In genomic region chr19:49855277-49855675, GRCh38 we compare ENCODE assay signal across 1 cellular context.
TF ChIP-seq lines count a peak whose summit lies in the region.

No MANE protein-coding gene starts in this region.

TF ChIP-seq in IMR-90, 13 proteins besides CTCF, POLR2A, EP300 and RAD21:
- TF ChIP-seq NFE2L2 (IDR thresholded peaks at IDR 0.05; ENCODE audit: low read depth, low read length) = no peak
- TF ChIP-seq MXI1 (IDR thresholded peaks at IDR 0.05; ENCODE audit: borderline replicate concordance, low read depth, low read length) = no peak
- no peak for TF ChIP-seq RFX5 (IDR thresholded peaks at IDR 0.05; ENCODE audit: low read depth, low read length)
- no peak for TF ChIP-seq CHD1 (IDR thresholded peaks at IDR 0.05; ENCODE audit: low read depth, low read length)
- TF ChIP-seq MAZ (IDR thresholded peaks at IDR 0.05; ENCODE audit: borderline replicate concordance, low read depth, low read length) = no peak
- no peak for TF ChIP-seq CEBPB (IDR thresholded peaks at IDR 0.05; ENCODE audit: low read depth, low read length)
- no peak for TF ChIP-seq FOS (IDR thresholded peaks at IDR 0.05; ENCODE audit: low read depth, low read length)
- TF ChIP-seq BHLHE40 (IDR thresholded peaks at IDR 0.05; ENCODE audit: low read depth, low read length) = no peak
- no peak for TF ChIP-seq USF2 (IDR thresholded peaks at IDR 0.05; ENCODE audit: low read depth, low read length)
- no peak for TF ChIP-seq SMC3 (IDR thresholded peaks at IDR 0.05; ENCODE audit: low read depth, low read length)
- no peak for TF ChIP-seq MAFK (IDR thresholded peaks at IDR 0.05; ENCODE audit: low read depth, low read length)
- TF ChIP-seq RCOR1 (IDR thresholded peaks at IDR 0.05; ENCODE audit: insufficient replicate concordance, low read length) = no peak
- TF ChIP-seq ELK1 (IDR thresholded peaks at IDR 0.05; ENCODE audit: borderline replicate concordance, low read depth, low read length) = no peak
